In the genomic region with DNA sequence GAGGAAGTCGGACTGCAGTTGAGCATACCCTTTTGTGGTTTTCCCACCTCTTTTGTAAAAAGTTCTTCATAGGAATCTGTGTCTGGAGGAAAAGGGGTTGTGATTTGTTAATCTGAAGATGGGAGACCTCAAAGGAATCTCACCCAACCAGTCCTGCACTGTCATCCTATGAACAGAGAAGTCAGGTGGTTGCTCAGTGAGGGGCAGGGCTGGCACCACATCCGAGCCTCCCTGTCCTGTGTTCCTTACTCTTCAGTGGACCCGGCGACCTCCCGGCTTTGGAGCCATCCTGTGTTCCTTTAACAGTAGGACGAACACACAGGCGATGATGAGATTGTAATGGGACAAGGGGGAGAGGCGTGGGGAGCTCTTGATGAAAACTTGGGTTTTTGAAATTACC, we compare ENCODE assay signal across 1 cellular context.
TF ChIP-seq lines count a peak whose summit lies in the region.

No MANE protein-coding gene starts in this region.

TF ChIP-seq in GM23338, 12 proteins besides CTCF, POLR2A, EP300 and RAD21 (continued from another document):
- TF ChIP-seq ZNF462 (CRISPR knock-in tag; IDR thresholded peaks at IDR 0.05) = no peak
- TF ChIP-seq, protein P1, sequence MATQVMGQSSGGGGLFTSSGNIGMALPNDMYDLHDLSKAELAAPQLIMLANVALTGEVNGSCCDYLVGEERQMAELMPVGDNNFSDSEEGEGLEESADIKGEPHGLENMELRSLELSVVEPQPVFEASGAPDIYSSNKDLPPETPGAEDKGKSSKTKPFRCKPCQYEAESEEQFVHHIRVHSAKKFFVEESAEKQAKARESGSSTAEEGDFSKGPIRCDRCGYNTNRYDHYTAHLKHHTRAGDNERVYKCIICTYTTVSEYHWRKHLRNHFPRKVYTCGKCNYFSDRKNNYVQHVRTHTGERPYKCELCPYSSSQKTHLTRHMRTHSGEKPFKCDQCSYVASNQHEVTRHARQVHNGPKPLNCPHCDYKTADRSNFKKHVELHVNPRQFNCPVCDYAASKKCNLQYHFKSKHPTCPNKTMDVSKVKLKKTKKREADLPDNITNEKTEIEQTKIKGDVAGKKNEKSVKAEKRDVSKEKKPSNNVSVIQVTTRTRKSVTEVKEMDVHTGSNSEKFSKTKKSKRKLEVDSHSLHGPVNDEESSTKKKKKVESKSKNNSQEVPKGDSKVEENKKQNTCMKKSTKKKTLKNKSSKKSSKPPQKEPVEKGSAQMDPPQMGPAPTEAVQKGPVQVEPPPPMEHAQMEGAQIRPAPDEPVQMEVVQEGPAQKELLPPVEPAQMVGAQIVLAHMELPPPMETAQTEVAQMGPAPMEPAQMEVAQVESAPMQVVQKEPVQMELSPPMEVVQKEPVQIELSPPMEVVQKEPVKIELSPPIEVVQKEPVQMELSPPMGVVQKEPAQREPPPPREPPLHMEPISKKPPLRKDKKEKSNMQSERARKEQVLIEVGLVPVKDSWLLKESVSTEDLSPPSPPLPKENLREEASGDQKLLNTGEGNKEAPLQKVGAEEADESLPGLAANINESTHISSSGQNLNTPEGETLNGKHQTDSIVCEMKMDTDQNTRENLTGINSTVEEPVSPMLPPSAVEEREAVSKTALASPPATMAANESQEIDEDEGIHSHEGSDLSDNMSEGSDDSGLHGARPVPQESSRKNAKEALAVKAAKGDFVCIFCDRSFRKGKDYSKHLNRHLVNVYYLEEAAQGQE (IDR thresholded peaks at IDR 0.05; ENCODE audit: unreplicated experiment) = no peak
- TF ChIP-seq ETS1 (IDR thresholded peaks at IDR 0.05) = no peak
- TF ChIP-seq EZH2 (IDR thresholded peaks at IDR 0.05; ENCODE audit: low read depth, unreplicated experiment) = no peak
- TF ChIP-seq ZNF331 (CRISPR knock-in tag; IDR thresholded peaks at IDR 0.05; ENCODE audit: low read depth) = no peak
- no peak for TF ChIP-seq CREB1 (CRISPR knock-in tag; IDR thresholded peaks at IDR 0.05; ENCODE audit: low read depth)
- TF ChIP-seq EZH2phosphoT487 (IDR thresholded peaks at IDR 0.05; ENCODE audit: unreplicated experiment) = no peak
- no peak for TF ChIP-seq NANOG (IDR thresholded peaks at IDR 0.05; ENCODE audit: borderline replicate concordance)
- TF ChIP-seq ZNF114 (CRISPR knock-in tag; IDR thresholded peaks at IDR 0.05) = no peak
- no peak for TF ChIP-seq POLR2AphosphoS5 (IDR thresholded peaks at IDR 0.05; ENCODE audit: low read depth)
- no peak for TF ChIP-seq STAT1 (IDR thresholded peaks at IDR 0.05; ENCODE audit: unreplicated experiment)
